Comparison of ENCODE assay signal across 1 cellular context in the genomic region with DNA sequence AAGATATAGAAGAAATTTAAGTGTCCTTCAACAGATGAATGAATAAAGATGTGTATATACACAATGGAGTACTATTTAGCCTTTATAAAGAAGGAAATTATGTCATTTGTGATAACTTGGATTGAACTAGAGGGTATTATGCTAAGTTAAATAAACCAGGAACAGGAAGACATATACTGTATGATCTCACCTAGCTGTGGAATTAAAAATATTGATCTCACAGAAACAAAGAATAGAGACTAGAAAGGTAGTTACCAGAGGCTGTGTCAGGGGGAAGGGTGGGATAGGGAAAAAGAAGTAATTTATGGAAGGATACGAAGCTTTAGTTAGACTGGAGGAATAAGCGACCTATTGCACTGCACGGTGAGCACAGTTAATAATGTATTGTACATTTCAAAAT.
TF ChIP-seq lines count a peak whose summit lies in the region.

No MANE protein-coding gene starts in this region.

TF ChIP-seq in endothelial cell of umbilical vein, 7 proteins besides CTCF, POLR2A, EP300 and RAD21:
- TF ChIP-seq MYC (IDR thresholded peaks at IDR 0.05; ENCODE audit: low read depth, low read length) (no peak), GATA2 (IDR thresholded peaks at IDR 0.05; ENCODE audit: insufficient read depth, insufficient read length, low read depth, low read length) (no peak), JUN (IDR thresholded peaks at IDR 0.05; ENCODE audit: borderline replicate concordance, insufficient read depth, insufficient read length, low read depth) (peak; percentile 16)
